Comparison of ENCODE assay signal across 8 cellular contexts in the genomic region with DNA sequence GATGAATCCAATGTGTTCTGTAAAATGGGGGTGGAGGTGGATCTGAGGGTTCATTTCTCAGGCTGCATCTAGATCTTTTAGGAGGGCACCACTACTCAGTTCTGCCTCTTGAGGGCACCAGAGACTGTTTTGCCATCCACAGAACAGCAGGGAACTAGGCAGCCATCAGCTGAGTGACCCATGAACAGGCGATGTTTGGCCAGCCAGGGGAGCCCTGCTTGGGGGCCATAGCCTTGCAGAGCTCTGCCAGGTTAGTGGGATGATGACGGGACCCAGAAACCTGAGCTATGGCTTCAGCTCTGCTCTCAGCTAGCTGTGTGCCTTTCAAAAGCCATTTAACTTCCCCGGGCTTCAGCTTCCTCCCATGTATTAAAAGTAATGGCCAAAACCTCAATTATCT. TPM values are rescaled to one million over a fixed set of nuclear protein-coding genes. Genes with fewer than 3 reads are reported as not detected.
A peak's percentile ranks its signal among the peaks of the same experiment; 100 is the strongest.
DNase-seq lines count a peak whose midpoint lies in the region; ATAC-seq and TF ChIP-seq lines count a peak whose summit lies in the region.

No MANE protein-coding gene starts in this region.

- H3K9me3 ChIP-seq in mucosa of descending colon, result no peaks in the 10 kb centered on the region

- DNase-seq in Right ventricle myocardium inferior (ENCODE audit: missing footprints), result no peak
- DNase-seq in cardiac septum (ENCODE audit: low spot score), result no peak
- DNase-seq in HL-60 (ENCODE audit: low read depth in 1 of 2, low spot score in 1 of 2), result peak; percentile 20 to 64
- DNase-seq in NCI-H82 treated with DMSO at 0.1 percent for 48 hours (lab: John Stamatoyannopoulos, UW; ENCODE audit: unreplicated experiment), result peak; percentile 73
- DNase-seq in activated CD8-positive, alpha-beta memory T cell treated with anti-CD3 and anti-CD28 coated beads for 24 hours, result peak; percentile 70
- DNase-seq in epithelial cell of esophagus (ENCODE audit: low read depth), result peak; percentile 71
- peak in 2 of 3 donors; percentile 58 to 82 for DNase-seq in mucosa of descending colon
- no peak for DNase-seq in type B pancreatic cell (ENCODE audit: extremely low spot score, unreplicated experiment)

- H3K27ac ChIP-seq in HL-60 (replicated peaks), result no peak overlapping the region

- peak; percentile 90 for TF ChIP-seq CTCF in HL-60 (IDR thresholded peaks at IDR 0.05; ENCODE audit: insufficient read depth, low read length)
- peak; percentile 98 for TF ChIP-seq CTCF in epithelial cell of esophagus (IDR thresholded peaks at IDR 0.05; ENCODE audit: insufficient read depth, low read depth, low read length, missing control alignments)
- peak; percentile 62 for TF ChIP-seq CTCF in mucosa of descending colon (IDR thresholded peaks at IDR 0.05)
- peak; percentile 93 for TF ChIP-seq CTCF in type B pancreatic cell (conservative IDR thresholded peaks at IDR 0.05)

- peaks cover 4% of the 10 kb centered on the region for H3K4me1 Mint-ChIP-seq in type B pancreatic cell (ENCODE audit: unreplicated experiment)

- ATAC-seq in Right ventricle myocardium inferior (peak; percentile 86), mucosa of descending colon (peak; percentile 94)

- peaks cover 6% of the 10 kb centered on the region for H3K27me3 Mint-ChIP-seq in type B pancreatic cell

- intact Hi-C loops in Right ventricle myocardium inferior (cut with DNase I), result loop anchor here (2.0 kb wide), 1 partner anchor 335 kb away; no protein-coding TSS in a partner anchor
- intact Hi-C loops in cardiac septum (cut with DNase I), result loop anchor here (1.0 to 2.0 kb wide), 2 partner anchors 220 to 335 kb away; no protein-coding TSS in a partner anchor
- intact Hi-C loops in mucosa of descending colon (cut with DNase I, micrococcal nuclease), result loop anchor here (5.0 kb wide), 2 partner anchors 221 to 336 kb away; no protein-coding TSS in a partner anchor

- H3K27me3 ChIP-seq in HL-60 (ENCODE audit: insufficient read depth, poor library complexity, severe bottlenecking), result no peaks in the 10 kb centered on the region

- H3K4me3 ChIP-seq in HL-60 (replicated peaks; ENCODE audit: insufficient read depth, low read length), result no peak overlapping the region
- no peak overlapping the region for H3K4me3 ChIP-seq in epithelial cell of esophagus (ENCODE audit: low read length)
- H3K4me3 ChIP-seq in mucosa of descending colon, result no peak overlapping the region

- no peaks in the 10 kb centered on the region for H3K36me3 Mint-ChIP-seq in type B pancreatic cell

- H3K4me3 Mint-ChIP-seq in type B pancreatic cell, result no peak overlapping the region

- no peak overlapping the region for H3K27ac Mint-ChIP-seq in type B pancreatic cell

- H3K36me3 ChIP-seq in mucosa of descending colon (ENCODE audit: low read depth), result no peaks in the 10 kb centered on the region

- H3K4me1 ChIP-seq in mucosa of descending colon (ENCODE audit: low read depth), result no peaks in the 10 kb centered on the region

- no peaks in the 10 kb centered on the region for H3K9me3 Mint-ChIP-seq in type B pancreatic cell

RNA-seq across cellular contexts. Expression of a gene that starts 13.4 kb away (rescaled TPM):
- total RNA-seq in Right ventricle myocardium inferior (3.5 TPM), cardiac septum (2.0 TPM), mucosa of descending colon (10 to 100 TPM; 11.8 to 17.4 (median 14.3) TPM), type B pancreatic cell (ENCODE audit: low replicate concordance) (10.3 and 10.4 TPM in 2 replicates)

RNA-seq across cellular contexts. Expression of a gene that starts 32.4 kb away (rescaled TPM):
- total RNA-seq in Right ventricle myocardium inferior, result 4.2 TPM
- total RNA-seq in cardiac septum, result 6.4 TPM
- total RNA-seq in mucosa of descending colon, result 10 to 100 TPM in 1 of 3 donors, 1 to 10 TPM in 2; 1.4 to 29.6 (median 5.0) TPM
- 11.9 and 35.0 TPM in 2 replicates for total RNA-seq in type B pancreatic cell (ENCODE audit: low replicate concordance)

Comparison
In these comparisons a context has a peak if more than half of its experiments do, and no peak if none do; other contexts are left out.
1. DNase-seq: peak in HL-60 (2 of 2), NCI-H82 treated with DMSO at 0.1 percent for 48 hours (single experiment), activated CD8-positive, alpha-beta memory T cell treated with anti-CD3 and anti-CD28 coated beads for 24 hours (single experiment), epithelial cell of esophagus (single experiment) and mucosa of descending colon (2 of 3); none in Right ventricle myocardium inferior (single experiment), cardiac septum (single experiment) and type B pancreatic cell (single experiment).
2. Peak in every context shown above with its lines, with median percentiles within 50 percentile points of each other: CTCF ChIP-seq.